ENCODE assay signal across 7 cellular contexts in the genomic region with DNA sequence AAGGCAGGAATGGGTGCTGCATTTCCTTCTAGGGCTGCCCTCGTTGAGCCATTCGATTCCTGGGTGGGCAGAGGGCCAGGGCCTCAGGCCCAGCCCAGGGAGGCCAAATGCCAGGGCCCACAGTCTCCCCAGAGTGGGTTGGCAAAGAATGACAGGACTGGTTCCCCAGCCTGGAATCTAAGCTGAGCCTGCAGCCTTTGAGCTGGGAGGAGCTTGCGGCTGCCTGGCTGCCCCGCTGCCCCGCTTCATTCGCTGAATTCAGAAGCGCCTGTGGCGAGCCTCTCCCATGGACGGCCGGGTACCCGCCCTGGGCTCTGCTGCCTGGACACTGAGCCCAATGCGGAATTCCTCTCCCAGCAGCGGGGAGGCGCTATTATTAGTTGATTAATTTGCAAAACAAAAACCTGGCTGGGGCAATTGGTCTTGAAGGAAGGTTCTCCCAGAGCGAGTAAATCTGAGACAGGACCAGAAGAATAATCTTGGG. TPM values are rescaled to one million over a fixed set of nuclear protein-coding genes. Genes with fewer than 3 reads are reported as not detected.
A peak's percentile ranks its signal among the peaks of the same experiment; 100 is the strongest.
DNase-seq lines count a peak whose midpoint lies in the region; ATAC-seq and TF ChIP-seq lines count a peak whose summit lies in the region.

No MANE protein-coding gene starts in this region.

- H3K9me3 ChIP-seq in Karpas-422 (ENCODE audit: low read length) (no peaks in the 10 kb centered on the region), duodenal mucosa (ENCODE audit: control insufficient read depth in 1 of 2, low read length in 2 of 2) (no peaks in the 10 kb centered on the region), left lung (no peaks in the 10 kb centered on the region), tibial artery (no peaks in the 10 kb centered on the region)

- peaks cover 10% of the 10 kb centered on the region for H3K4me1 ChIP-seq in Karpas-422 (ENCODE audit: low read length)
- peaks cover 15 to 19% of the 10 kb centered on the region in 2 donors for H3K4me1 ChIP-seq in duodenal mucosa (ENCODE audit: control insufficient read depth in 1 of 2, insufficient read depth in 2 of 2, low read length in 2 of 2)
- H3K4me1 ChIP-seq in left lung = peaks cover 8 to 14% of the 10 kb centered on the region in 2 donors
- H3K4me1 ChIP-seq in tibial artery = peaks cover 0 to 31% (median 24%) of the 10 kb centered on the region in 4 donors

- H3K9me2 ChIP-seq in Karpas-422 (replicated peaks; ENCODE audit: insufficient read depth, low read length) = no peaks in the 10 kb centered on the region

- intact Hi-C loops in left lung (cut with DNase I) (no loop called here), tibial artery (cut with DNase I; ENCODE audit: low total_unique reads) (no loop called here)

- H3K27ac Mint-ChIP-seq in activated T-helper 17 cell treated with anti-CD3 and anti-CD28 coated beads, Interleukin-2, amount 50 U/mL, for 72 hours = no peak overlapping the region

- H3K4me2 ChIP-seq in Karpas-422 (ENCODE audit: low read depth, low read length, poor library complexity, severe bottlenecking) = peak overlapping the region; percentile 44

- DNase-seq in Karpas-422 (no peak), left lung (peak; percentile 82 to 90), tibial artery (peak; percentile 75 to 92)

- no peaks in the 10 kb centered on the region for H3K36me3 Mint-ChIP-seq in activated T-helper 17 cell treated with anti-CD3 and anti-CD28 coated beads, Interleukin-2, amount 50 U/mL, for 72 hours (ENCODE audit: low read depth)

- no peaks in the 10 kb centered on the region for H3K9me3 Mint-ChIP-seq in activated T-helper 17 cell treated with anti-CD3 and anti-CD28 coated beads, Interleukin-2, amount 50 U/mL, for 72 hours

- H3K4me3 Mint-ChIP-seq in activated T-helper 17 cell treated with anti-CD3 and anti-CD28 coated beads, Interleukin-2, amount 50 U/mL, for 72 hours = no peak overlapping the region

- ATAC-seq in left lung = peak; percentile 97
- ATAC-seq in GM18520 (IDR thresholded peaks at IDR 0.05; ENCODE audit: unreplicated experiment) = no peak
- no peak for ATAC-seq in activated T-helper 17 cell treated with anti-CD3 and anti-CD28 coated beads, Interleukin-2, amount 50 U/mL, for 72 hours (replicated peaks)
- no peak for ATAC-seq in HG03432 (IDR thresholded peaks at IDR 0.05; ENCODE audit: unreplicated experiment)

- no peaks in the 10 kb centered on the region for H4K20me1 ChIP-seq in Karpas-422 (ENCODE audit: insufficient read depth, low read depth, low read length)

- H3K4me1 Mint-ChIP-seq in activated T-helper 17 cell treated with anti-CD3 and anti-CD28 coated beads, Interleukin-2, amount 50 U/mL, for 72 hours = no peaks in the 10 kb centered on the region

- H2AFZ ChIP-seq in Karpas-422 (ENCODE audit: low read length) = no peak overlapping the region

- H3K27me3 Mint-ChIP-seq in activated T-helper 17 cell treated with anti-CD3 and anti-CD28 coated beads, Interleukin-2, amount 50 U/mL, for 72 hours = peaks cover 13% of the 10 kb centered on the region

- H3K27ac ChIP-seq in Karpas-422 (ENCODE audit: low read length) (no peak overlapping the region), duodenal mucosa (ENCODE audit: low read depth, low read length) (no peak overlapping the region), left lung (no peak overlapping the region), tibial artery (peak overlapping the region; percentile 31 to 59)

- TF ChIP-seq CTCF in left lung (IDR thresholded peaks at IDR 0.05) = peak in 1 of 2 donors; percentile 16
- peak; percentile 28 for TF ChIP-seq CTCF in tibial artery (IDR thresholded peaks at IDR 0.05)

- H3K36me3 ChIP-seq in Karpas-422 (ENCODE audit: insufficient read depth, low read length) (no peaks in the 10 kb centered on the region), duodenal mucosa (ENCODE audit: control insufficient read depth in 1 of 2, insufficient read depth in 2 of 2, low read length in 2 of 2) (no peaks in the 10 kb centered on the region), left lung (no peaks in the 10 kb centered on the region), tibial artery (no peaks in the 10 kb centered on the region)

- H3K4me3 ChIP-seq in Karpas-422 (ENCODE audit: low read length) = no peak overlapping the region
- H3K4me3 ChIP-seq in duodenal mucosa (ENCODE audit: low read depth in 1 of 2, low read length in 2 of 2) = peak overlapping the region; percentile 36 to 47
- no peak overlapping the region for H3K4me3 ChIP-seq in left lung
- peak overlapping the region; percentile 31 to 37 for H3K4me3 ChIP-seq in tibial artery

- no peaks in the 10 kb centered on the region for H3K27me3 ChIP-seq in Karpas-422 (ENCODE audit: low read length)
- no peaks in the 10 kb centered on the region for H3K27me3 ChIP-seq in duodenal mucosa (ENCODE audit: control insufficient read depth in 1 of 2, insufficient read depth in 2 of 2, low read length in 2 of 2)
- H3K27me3 ChIP-seq in left lung = peaks cover 0 to 15% of the 10 kb centered on the region in 2 donors
- peaks cover 0 to 7% of the 10 kb centered on the region in 2 donors for H3K27me3 ChIP-seq in tibial artery

- H3K9ac ChIP-seq in Karpas-422 (ENCODE audit: low read length) (no peak overlapping the region), duodenal mucosa (ENCODE audit: low read depth in 1 of 2, low read length in 2 of 2) (no peak overlapping the region)

- no peaks in the 10 kb centered on the region for H3K79me2 ChIP-seq in Karpas-422 (ENCODE audit: low read length)

RNA-seq across cellular contexts. Expression of gene TARDBP, which starts 32.3 kb away (rescaled TPM):
- 63.8 and 98.8 TPM in 2 replicates for total RNA-seq in Karpas-422 (2014; rRNA removed; shearing (Covaris generic); ENCODE audit: low replicate concordance)
- total RNA-seq in left lung = 100 to 1,000 TPM; 119 to 126 TPM
- 100 to 1,000 TPM; 120 to 186 TPM for total RNA-seq in activated T-helper 17 cell treated with anti-CD3 and anti-CD28 coated beads, Interleukin-2, amount 50 U/mL, for 72 hours

Comparison
In these comparisons a context has a peak if more than half of its experiments do, and no peak if none do; other contexts are left out.
1. H3K27ac ChIP-seq: peak in tibial artery (2 of 2); none in Karpas-422 (single experiment), duodenal mucosa (single experiment) and left lung (0 of 2).
2. H3K4me3 ChIP-seq: peak in duodenal mucosa (2 of 2) and tibial artery (2 of 2); none in Karpas-422 (single experiment) and left lung (0 of 2).